Comparison of ENCODE assay signal across 8 cellular contexts in genomic region chr10:6202098-6202683, GRCh38. TPM values are rescaled to one million over a fixed set of nuclear protein-coding genes. Genes with fewer than 3 reads are reported as not detected.
A peak's percentile ranks its signal among the peaks of the same experiment; 100 is the strongest.
DNase-seq lines count a peak whose midpoint lies in the region; ATAC-seq, FAIRE-seq and TF ChIP-seq lines count a peak whose summit lies in the region.

No MANE protein-coding gene starts in this region.

- dilution Hi-C loops in endothelial cell of umbilical vein (cut with MboI; ENCODE audit: extremely low pct_ligation_motif_present, low sequenced_read_pairs) = no loop called here

- peaks cover 17% of the 10 kb centered on the region for H3K36me3 ChIP-seq in OCI-LY7 (ENCODE audit: insufficient read depth, low read length)
- no peaks in the 10 kb centered on the region for H3K36me3 ChIP-seq in endothelial cell of umbilical vein (ENCODE audit: control insufficient read depth in 2 of 2, extremely low read depth in 1 of 2, insufficient read depth in 2 of 2, low read length in 2 of 2)
- H3K36me3 ChIP-seq in osteoblast (ENCODE audit: insufficient read depth, low read length) = no peaks in the 10 kb centered on the region

- no peaks in the 10 kb centered on the region for H3K9me1 ChIP-seq in endothelial cell of umbilical vein (replicated peaks; ENCODE audit: control insufficient read depth, extremely low read depth, insufficient read depth, low read length)

- DNase-seq in OCI-LY7 (ENCODE audit: low spot score) (no peak), endothelial cell of umbilical vein (ENCODE audit: low read depth, low spot score) (no peak), osteoblast (ENCODE audit: insufficient read length, low spot score, missing footprints) (peak; percentile 75), GM03348 (ENCODE audit: low spot score) (no peak)

- H3K27ac ChIP-seq in OCI-LY7 (ENCODE audit: low read depth, low read length, poor library complexity, severe bottlenecking) = peak overlapping the region; percentile 59
- no peak overlapping the region for H3K27ac ChIP-seq in endothelial cell of umbilical vein (ENCODE audit: insufficient read depth, low read depth, low read length)
- H3K27ac ChIP-seq in osteoblast (ENCODE audit: low read depth, low read length) = no peak overlapping the region

- peaks cover 15% of the 10 kb centered on the region; the same call in 1 of the 2 replicates for H4K20me1 ChIP-seq in OCI-LY7 (ENCODE audit: insufficient read depth, low read length)
- H4K20me1 ChIP-seq in endothelial cell of umbilical vein (replicated peaks; ENCODE audit: control insufficient read depth, extremely low read depth, insufficient read depth, low read length) = no peaks in the 10 kb centered on the region
- peaks cover 11% of the 10 kb centered on the region for H4K20me1 ChIP-seq in osteoblast (ENCODE audit: insufficient read depth, low read length)

- TF ChIP-seq POLR2A in endothelial cell of umbilical vein (IDR thresholded peaks at IDR 0.05; ENCODE audit: low read depth, low read length) = no peak

- intact Hi-C loops in OCI-LY7 (cut with micrococcal nuclease; ENCODE audit: unreplicated experiment) (loop anchor here (1.0 to 5.0 kb wide), 8 partner anchors 51 to 204 kb away; no protein-coding TSS in a partner anchor), endothelial cell of umbilical vein (cut with micrococcal nuclease) (loop anchor here (1.0 to 5.0 kb wide), 10 partner anchors 29 to 255 kb away; no protein-coding TSS in a partner anchor)

- CTCF ChIA-PET in OCI-LY7 (lab: Charles Lee; ENCODE audit: unreplicated experiment) (interaction anchor here (0.7 to 2.4 kb wide), 6 partner anchors 74 to 204 kb away, joined by 3 to 17 read pairs (median 4); no protein-coding TSS in a partner anchor), endothelial cell of umbilical vein (lab: Charles Lee) (interaction anchor here (0.6 to 8.1 kb wide), 51 partner anchors 9 to 1380 kb away, joined by 3 to 285 read pairs (median 4); partner anchors contain the start of genes ANKRD16, FBH1 and RBM17)

- H3K9ac ChIP-seq in endothelial cell of umbilical vein (replicated peaks; ENCODE audit: extremely low read depth, insufficient read depth, low read length) = peak overlapping the region; percentile 35

- POLR2A ChIA-PET in OCI-LY7 (lab: Charles Lee) (interaction anchor here (0.6 to 3.7 kb wide), 13 partner anchors 23 to 262 kb away, joined by 3 to 46 read pairs (median 4); no protein-coding TSS in a partner anchor), endothelial cell of umbilical vein (lab: Charles Lee) (interaction anchor here (0.6 to 1.7 kb wide), 23 partner anchors 10 to 1769 kb away, joined by 3 to 40 read pairs (median 3); no protein-coding TSS in a partner anchor)

- BruUV-seq in OCI-LY7 (replicated peaks; lab: Mats Ljungman, UMichigan) (no TSS peak), endothelial cell of umbilical vein (replicated peaks; lab: Mats Ljungman, UMichigan) (no TSS peak)

- ATAC-seq in GM21528 (IDR thresholded peaks at IDR 0.05; ENCODE audit: low FRiP score, unreplicated experiment) (peak; percentile 2), HG03460 (IDR thresholded peaks at IDR 0.05; ENCODE audit: unreplicated experiment) (no peak), GM21737 (IDR thresholded peaks at IDR 0.05; ENCODE audit: unreplicated experiment) (no peak), HG03354 (IDR thresholded peaks at IDR 0.05; ENCODE audit: poor library complexity, severe bottlenecking, unreplicated experiment) (no peak)

- peak overlapping the region; percentile 82 for H3K4me2 ChIP-seq in OCI-LY7 (ENCODE audit: low read length)
- H3K4me2 ChIP-seq in endothelial cell of umbilical vein (ENCODE audit: insufficient read depth, low read length) = peak overlapping the region; percentile 48
- H3K4me2 ChIP-seq in osteoblast (ENCODE audit: insufficient read depth, low read length) = peak overlapping the region; percentile 97

- TF ChIP-seq CTCF in OCI-LY7 (conservative IDR thresholded peaks at IDR 0.05; ENCODE audit: low read length) (no peak), endothelial cell of umbilical vein (IDR thresholded peaks at IDR 0.05; ENCODE audit: extremely low read depth in 1 of 2, insufficient read depth in 1 of 2, low read depth in 1 of 2, low read length in 2 of 2) (no peak), osteoblast (IDR thresholded peaks at IDR 0.05; ENCODE audit: extremely low read depth, low read depth, low read length) (no peak)

- peaks cover 54% of the 10 kb centered on the region for H3K4me1 ChIP-seq in OCI-LY7 (ENCODE audit: insufficient read depth, low read length, poor library complexity, severe bottlenecking)
- H3K4me1 ChIP-seq in endothelial cell of umbilical vein (ENCODE audit: control insufficient read depth, extremely low read depth, insufficient read depth, low read length) = peaks cover 23% of the 10 kb centered on the region
- H3K4me1 ChIP-seq in osteoblast (ENCODE audit: insufficient read depth, low read length) = peaks cover 25% of the 10 kb centered on the region

- H2AFZ ChIP-seq in OCI-LY7 (ENCODE audit: low read length) (peak overlapping the region; percentile 65; the same call in 1 of the 2 replicates), endothelial cell of umbilical vein (ENCODE audit: low read depth, low read length) (peak overlapping the region; percentile 51), osteoblast (ENCODE audit: low read length) (peak overlapping the region; percentile 92)

- no peaks in the 10 kb centered on the region for H3K27me3 ChIP-seq in endothelial cell of umbilical vein (ENCODE audit: control insufficient read depth in 2 of 2, insufficient read depth in 2 of 2, low read length in 2 of 2)
- peaks cover 24% of the 10 kb centered on the region for H3K27me3 ChIP-seq in osteoblast (ENCODE audit: insufficient read depth, low read length)

- FAIRE-seq in endothelial cell of umbilical vein (lab: Jason Lieb, UNC) = no peak

- H3K79me2 ChIP-seq in OCI-LY7 (ENCODE audit: insufficient read depth, low read depth, low read length) = peaks cover 26% of the 10 kb centered on the region
- H3K79me2 ChIP-seq in endothelial cell of umbilical vein (ENCODE audit: control insufficient read depth, insufficient read depth, low read length) = peaks cover 16% of the 10 kb centered on the region
- H3K79me2 ChIP-seq in osteoblast (ENCODE audit: insufficient read depth, low read length) = peaks cover 9% of the 10 kb centered on the region

- H3K9me3 ChIP-seq in OCI-LY7 (ENCODE audit: low read length) = no peaks in the 10 kb centered on the region
- no peaks in the 10 kb centered on the region for H3K9me3 ChIP-seq in endothelial cell of umbilical vein (replicated peaks; ENCODE audit: control insufficient read depth, insufficient read depth, low read length)
- H3K9me3 ChIP-seq in osteoblast (ENCODE audit: low read depth, low read length) = no peaks in the 10 kb centered on the region

- H3K9me2 ChIP-seq in OCI-LY7 (ENCODE audit: insufficient read depth, low read length) = no peaks in the 10 kb centered on the region

- H3K4me3 ChIP-seq in OCI-LY7 (ENCODE audit: low read depth, low read length, poor library complexity, severe bottlenecking) (peak overlapping the region; percentile 99), endothelial cell of umbilical vein (replicated peaks in 1 of 3; ENCODE audit: insufficient read depth in 1 of 3, low read depth in 1 of 3, low read length in 3 of 3) (peak overlapping the region in 2 of 3 experiments; percentile 4 to 27), osteoblast (ENCODE audit: insufficient read depth, low read length) (peak overlapping the region; percentile 86)

TF ChIP-seq in endothelial cell of umbilical vein, 7 proteins besides CTCF, POLR2A, EP300 and RAD21:
- no peak for TF ChIP-seq JUN (IDR thresholded peaks at IDR 0.05; ENCODE audit: borderline replicate concordance, insufficient read depth, insufficient read length, low read depth)
- TF ChIP-seq GATA2 (IDR thresholded peaks at IDR 0.05; ENCODE audit: insufficient read depth, insufficient read length, low read depth, low read length) = no peak
- TF ChIP-seq MYC (IDR thresholded peaks at IDR 0.05; ENCODE audit: low read depth, low read length) = no peak
- no peak for TF ChIP-seq FOS (IDR thresholded peaks at IDR 0.05; ENCODE audit: borderline replicate concordance, insufficient read depth, low read length)
- TF ChIP-seq EZH2 (IDR thresholded peaks at IDR 0.05; ENCODE audit: borderline replicate concordance, low read depth, low read length, severe bottlenecking) = no peak
- no peak for TF ChIP-seq POLR2AphosphoS5 (IDR thresholded peaks at IDR 0.05; ENCODE audit: insufficient read depth, low read depth, low read length)
- TF ChIP-seq, protein P1, sequence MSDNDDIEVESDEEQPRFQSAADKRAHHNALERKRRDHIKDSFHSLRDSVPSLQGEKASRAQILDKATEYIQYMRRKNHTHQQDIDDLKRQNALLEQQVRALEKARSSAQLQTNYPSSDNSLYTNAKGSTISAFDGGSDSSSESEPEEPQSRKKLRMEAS (IDR thresholded peaks at IDR 0.05; ENCODE audit: insufficient read depth, insufficient read length) = no peak
TF ChIP-seq in endothelial cell of umbilical vein: peak in this region for 0.

RNA-seq across cellular contexts. Expression of gene PFKFB3, which starts 0.5 kb away (rescaled TPM):
- total RNA-seq in OCI-LY7 (2014; rRNA removed; shearing (Covaris generic)) = 29.0 and 33.7 TPM in 2 replicates
- 36.7 and 50.7 TPM in 2 replicates for total RNA-seq in OCI-LY7 (2022)
- 33.7 and 35.6 TPM in 2 replicates for total RNA-seq in endothelial cell of umbilical vein
- polyA plus RNA-seq in endothelial cell of umbilical vein = 15.8 and 17.2 TPM in 2 replicates
- 18.2 and 20.0 TPM in 2 replicates for polyA plus RNA-seq in endothelial cell of umbilical vein (2011; cell fraction: cytosol; rRNA removed)
- 42.0 and 46.8 TPM in 2 replicates for polyA plus RNA-seq in endothelial cell of umbilical vein (2011; cell fraction: nucleus; rRNA removed)
- polyA plus RNA-seq in endothelial cell of umbilical vein (2012) = 44.1 and 44.3 TPM in 2 replicates
- 17.7 and 20.3 TPM in 2 replicates for polyA minus RNA-seq in endothelial cell of umbilical vein
- 5.9 TPM for polyA minus RNA-seq in endothelial cell of umbilical vein (2011; cell fraction: cytosol; rRNA and poly(A)+ RNA removed)
- 14.9 and 17.9 TPM in 2 replicates for polyA minus RNA-seq in endothelial cell of umbilical vein (2011; cell fraction: nucleus; rRNA and poly(A)+ RNA removed)
- 7.1 and 19.2 TPM in 2 replicates for total RNA-seq in osteoblast

Comparison
In these comparisons a context has a peak if more than half of its experiments do, and no peak if none do; other contexts are left out.
1. H3K4me3 ChIP-seq: peak in every context shown above with its lines; median percentile 99 in OCI-LY7; 86 in osteoblast; 16 in endothelial cell of umbilical vein.